8 cellular contexts compared by ENCODE assay signal in the genomic region with DNA sequence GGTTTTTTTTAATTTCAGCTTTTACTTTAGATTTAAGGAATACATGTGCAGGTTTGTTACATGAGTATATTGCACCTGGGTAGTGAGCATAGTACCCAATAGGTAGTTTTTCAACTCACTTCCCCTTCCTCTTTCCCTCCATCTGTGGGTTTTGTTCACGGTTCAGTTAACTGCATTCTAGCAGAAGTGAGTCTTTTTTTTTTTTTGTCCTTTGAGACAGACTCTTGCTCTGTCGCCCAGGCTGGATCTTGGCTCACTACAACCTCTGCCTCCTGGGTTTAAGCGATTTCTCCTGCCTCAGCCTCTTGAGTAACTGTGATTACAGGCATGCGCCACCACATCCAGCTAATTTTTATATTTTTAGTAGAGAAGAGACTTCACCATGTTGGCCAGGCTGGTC. TPM values are rescaled to one million over a fixed set of nuclear protein-coding genes. Genes with fewer than 3 reads are reported as not detected.
DNase-seq lines count a peak whose midpoint lies in the region; ATAC-seq and TF ChIP-seq lines count a peak whose summit lies in the region.

No MANE protein-coding gene starts in this region.

- peaks cover 14% of the 10 kb centered on the region for H3K36me3 ChIP-seq in CD8-positive, alpha-beta T cell (ENCODE audit: insufficient read depth, low read length)

- CTCF ChIA-PET in CD8-positive, alpha-beta T cell (lab: Charles Lee): interaction anchor here (0.6 to 1.5 kb wide), 6 partner anchors 9 to 426 kb away, joined by 3 to 7 read pairs (median 3); a partner anchor contains a TSS
- CTCF ChIA-PET in activated CD8-positive, alpha-beta T cell treated with anti-CD3 and anti-CD28 coated beads for 36 hours (lab: Charles Lee): interaction anchor here (1.5 to 2.0 kb wide), 3 partner anchors 9 to 41 kb away, joined by 5 to 11 read pairs (median 6); a partner anchor contains a TSS

- no peaks in the 10 kb centered on the region for H3K27me3 ChIP-seq in CD8-positive, alpha-beta T cell (ENCODE audit: insufficient read depth, low read length)

- H3K4me3 ChIP-seq in CD8-positive, alpha-beta T cell (ENCODE audit: low read depth, low read length): no peak overlapping the region

- DNase-seq in CD8-positive, alpha-beta T cell: no peak
- DNase-seq in activated CD8-positive, alpha-beta T cell treated with anti-CD3 and anti-CD28 coated beads for 36 hours: no peak
- DNase-seq in sciatic nerve (ENCODE audit: low spot score) (no peak), NCI-H2196 treated with DMSO at 0.1 percent for 48 hours (lab: John Stamatoyannopoulos, UW; ENCODE audit: unreplicated experiment) (no peak)
- DNase-seq in activated T-cell treated with anti-CD3 and anti-CD28 coated beads, Interleukin-2, amount 50 U/mL, for 48 hours: no peak
- DNase-seq in activated CD4-positive, CD25-positive, alpha-beta regulatory T cell treated with anti-CD3 and anti-CD28 coated beads, Interleukin-2, amount 50 U/mL, for 72 hours: no peak

- peak overlapping the region; percentile 56 for H3K27ac Mint-ChIP-seq in CD8-positive, alpha-beta T cell
- H3K27ac Mint-ChIP-seq in activated CD8-positive, alpha-beta T cell treated with anti-CD3 and anti-CD28 coated beads for 36 hours: peak overlapping the region; percentile 75

- peaks cover 38% of the 10 kb centered on the region for H3K36me3 Mint-ChIP-seq in CD8-positive, alpha-beta T cell
- H3K36me3 Mint-ChIP-seq in activated CD8-positive, alpha-beta T cell treated with anti-CD3 and anti-CD28 coated beads for 36 hours (ENCODE audit: low read depth): peaks cover 30% of the 10 kb centered on the region

- H3K27me3 Mint-ChIP-seq in CD8-positive, alpha-beta T cell (ENCODE audit: low read depth): no peaks in the 10 kb centered on the region
- no peaks in the 10 kb centered on the region for H3K27me3 Mint-ChIP-seq in activated CD8-positive, alpha-beta T cell treated with anti-CD3 and anti-CD28 coated beads for 36 hours

- peak; percentile 73 for ATAC-seq in CD8-positive, alpha-beta T cell
- ATAC-seq in GM19397 (IDR thresholded peaks at IDR 0.05; ENCODE audit: unreplicated experiment) (peak; percentile 71), HG03378 (IDR thresholded peaks at IDR 0.05; ENCODE audit: unreplicated experiment) (peak; percentile 75), sciatic nerve (no peak)
- peak; percentile 18 for ATAC-seq in activated CD8-positive, alpha-beta T cell treated with anti-CD3 and anti-CD28 coated beads for 36 hours

- intact Hi-C loops in CD8-positive, alpha-beta T cell (cut with DNase I, micrococcal nuclease): no loop called here
- intact Hi-C loops in activated CD8-positive, alpha-beta T cell treated with anti-CD3 and anti-CD28 coated beads for 36 hours (cut with micrococcal nuclease): no loop called here
- intact Hi-C loops in sciatic nerve (cut with DNase I): no loop called here

- no peak overlapping the region for H3K27ac ChIP-seq in CD8-positive, alpha-beta T cell (ENCODE audit: low read depth, low read length)

- no peak for TF ChIP-seq CTCF in CD8-positive, alpha-beta T cell (IDR thresholded peaks at IDR 0.05)
- TF ChIP-seq CTCF in activated CD8-positive, alpha-beta T cell treated with anti-CD3 and anti-CD28 coated beads for 36 hours (IDR thresholded peaks at IDR 0.05): no peak

- H3K4me3 Mint-ChIP-seq in CD8-positive, alpha-beta T cell: peak overlapping the region; percentile 60
- peak overlapping the region; percentile 4 for H3K4me3 Mint-ChIP-seq in activated CD8-positive, alpha-beta T cell treated with anti-CD3 and anti-CD28 coated beads for 36 hours

- H3K4me1 ChIP-seq in CD8-positive, alpha-beta T cell (ENCODE audit: insufficient read depth, low read length): peaks cover 16% of the 10 kb centered on the region

- POLR2A ChIA-PET in CD8-positive, alpha-beta T cell (lab: Charles Lee): interaction anchor here (0.6 to 1.7 kb wide), 5 partner anchors 8 to 582 kb away, joined by 3 to 5 read pairs (median 3); a partner anchor contains a TSS
- POLR2A ChIA-PET in activated CD8-positive, alpha-beta T cell treated with anti-CD3 and anti-CD28 coated beads for 36 hours (lab: Charles Lee): interaction anchor here (0.6 to 1.6 kb wide), 5 partner anchors 9 to 173 kb away, joined by 3 to 4 read pairs (median 3); a partner anchor contains a TSS

- peaks cover 59% of the 10 kb centered on the region for H3K4me1 Mint-ChIP-seq in CD8-positive, alpha-beta T cell (ENCODE audit: low read depth)
- peaks cover 37% of the 10 kb centered on the region for H3K4me1 Mint-ChIP-seq in activated CD8-positive, alpha-beta T cell treated with anti-CD3 and anti-CD28 coated beads for 36 hours (ENCODE audit: low read depth)

- no peaks in the 10 kb centered on the region for H3K9me3 ChIP-seq in CD8-positive, alpha-beta T cell (ENCODE audit: low read length)

- no peaks in the 10 kb centered on the region for H3K9me3 Mint-ChIP-seq in CD8-positive, alpha-beta T cell
- H3K9me3 Mint-ChIP-seq in activated CD8-positive, alpha-beta T cell treated with anti-CD3 and anti-CD28 coated beads for 36 hours: no peaks in the 10 kb centered on the region

RNA-seq across cellular contexts. Expression of a gene that starts 8.7 kb away (rescaled TPM):
- 10 to 100 TPM; 22.0 to 22.8 TPM for total RNA-seq in CD8-positive, alpha-beta T cell
- total RNA-seq in activated CD8-positive, alpha-beta T cell treated with anti-CD3 and anti-CD28 coated beads for 36 hours: 10 to 100 TPM; 24.5 to 25.8 TPM
- total RNA-seq in sciatic nerve: 40.9 TPM
